ENCODE assay signal across 12 cellular contexts in the genomic region with DNA sequence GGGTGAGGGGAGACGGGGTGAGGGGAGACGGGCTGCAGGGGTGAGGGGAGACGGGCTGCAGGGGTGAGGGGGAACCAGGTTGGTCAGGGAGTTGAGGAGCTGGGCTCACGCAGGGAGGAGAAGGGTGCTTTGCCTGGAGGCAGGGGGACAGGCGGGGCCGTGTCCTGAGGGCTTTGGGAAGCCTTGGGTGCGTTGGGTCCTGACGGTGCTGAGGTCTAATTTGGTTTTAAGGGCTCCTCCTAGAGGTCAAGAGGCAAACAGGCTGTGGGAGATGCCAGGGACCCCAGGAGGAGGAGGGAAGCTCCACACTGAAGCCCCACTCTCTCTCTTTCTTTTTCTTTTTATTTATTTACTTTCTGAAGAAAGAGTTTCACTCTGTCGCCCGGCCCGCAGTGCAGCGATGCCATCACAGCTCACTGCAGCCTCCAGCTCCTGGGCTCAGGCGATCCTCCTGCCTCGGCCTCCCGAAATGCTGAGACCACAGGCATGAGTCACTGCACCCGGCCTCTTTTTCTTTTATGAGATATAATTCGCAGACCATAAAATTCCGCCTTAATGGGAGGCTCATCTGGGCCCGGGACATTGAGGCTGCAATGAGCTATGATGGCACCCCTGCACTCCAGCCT. TPM values are rescaled to one million over a fixed set of nuclear protein-coding genes. Genes with fewer than 3 reads are reported as not detected.
DNase-seq lines count a peak whose midpoint lies in the region; ATAC-seq and TF ChIP-seq lines count a peak whose summit lies in the region.
"Had no signal": no experiment of that assay in that cellular context is flagged by ENCODE, and none has a peak within 500 bp of the region (broad histone marks: within the 10 kb centered on the region; RNA-seq: fewer than 3 reads in every experiment).

No MANE protein-coding gene starts in this region.

- no peak overlapping the region for H4K91ac ChIP-seq in neuronal stem cell (ENCODE audit: low read depth, low read length, poor library complexity)

- H3K4me1 Mint-ChIP-seq in activated CD8-positive, alpha-beta memory T cell treated with anti-CD3 and anti-CD28 coated beads, Interleukin-2, amount 10 ng/mL, durations not matched to agents 7 days and 5 days, result no peaks in the 10 kb centered on the region
- no peaks in the 10 kb centered on the region for H3K4me1 Mint-ChIP-seq in progenitor cell of endocrine pancreas (ENCODE audit: low read depth)

- H3K36me3 ChIP-seq in WERI-Rb-1 (peaks cover 21% of the 10 kb centered on the region), neuronal stem cell (replicated peaks in 1 of 2; ENCODE audit: control insufficient read depth in 2 of 2, insufficient read depth in 2 of 2, low read length in 2 of 2) (peaks cover 4 to 9% of the 10 kb centered on the region in 2 donors)
- H3K36me3 ChIP-seq: thoracic aorta had no signal

- TF ChIP-seq CTCF in HL-60 (IDR thresholded peaks at IDR 0.05; ENCODE audit: insufficient read depth, low read length) (peak; percentile 16), WERI-Rb-1 (IDR thresholded peaks at IDR 0.05; ENCODE audit: low read depth, low read length) (peak; percentile 57), progenitor cell of endocrine pancreas (IDR thresholded peaks at IDR 0.05; ENCODE audit: unreplicated experiment) (peak; percentile 41), lower leg skin (IDR thresholded peaks at IDR 0.05) (no peak)

- CTCF ChIA-PET in activated CD8-positive, alpha-beta memory T cell treated with anti-CD3 and anti-CD28 coated beads, Interleukin-2, amount 10 ng/mL, durations not matched to agents 7 days and 5 days (lab: Charles Lee), result interaction anchor here (0.9 kb wide), 1 partner anchor 78 kb away, joined by 4 read pairs; the partner anchor contains the start of gene RNF126

- H3K4me3 Mint-ChIP-seq in activated CD8-positive, alpha-beta memory T cell treated with anti-CD3 and anti-CD28 coated beads, Interleukin-2, amount 10 ng/mL, durations not matched to agents 7 days and 5 days, result no peak overlapping the region
- no peak overlapping the region for H3K4me3 Mint-ChIP-seq in progenitor cell of endocrine pancreas (ENCODE audit: low read depth)
- H3K4me3 Mint-ChIP-seq: activated T-cell treated with anti-CD3 and anti-CD28 coated beads, Interleukin-2, amount 50 U/mL, for 72 hours had no signal

- no peak overlapping the region for H3K14ac ChIP-seq in neuronal stem cell (ENCODE audit: low read length)

- no peak overlapping the region for H4K8ac ChIP-seq in neuronal stem cell (ENCODE audit: low read depth, low read length)

- no peak overlapping the region for H3K27ac Mint-ChIP-seq in activated CD8-positive, alpha-beta memory T cell treated with anti-CD3 and anti-CD28 coated beads, Interleukin-2, amount 10 ng/mL, durations not matched to agents 7 days and 5 days
- H3K27ac Mint-ChIP-seq in progenitor cell of endocrine pancreas, result no peak overlapping the region
- H3K27ac Mint-ChIP-seq: activated T-cell treated with anti-CD3 and anti-CD28 coated beads, Interleukin-2, amount 50 U/mL, for 72 hours had no signal

- H3K4ac ChIP-seq in neuronal stem cell (ENCODE audit: low read length), result no peak overlapping the region

- H3K9ac ChIP-seq in neuronal stem cell (ENCODE audit: low read depth, low read length, poor library complexity), result no peak overlapping the region

- 78 to 83% methylated on average over 19 of the region's 19 CpGs for WGBS in lower leg skin, 2 donors
- no CpG with 5 or more reads among the region's 19 CpGs for WGBS in neuronal stem cell (ENCODE audit: extremely low coverage in 2 of 2, insufficient read length in 2 of 2, insufficient replicate concordance in 1 of 2), 2 donors

- peak; percentile 37 for ATAC-seq in activated CD8-positive, alpha-beta memory T cell treated with anti-CD3 and anti-CD28 coated beads, Interleukin-2, amount 10 ng/mL, durations not matched to agents 7 days and 5 days
- ATAC-seq: activated T-cell treated with anti-CD3 and anti-CD28 coated beads, Interleukin-2, amount 50 U/mL, for 72 hours; lower lobe of right lung had no signal

- no peak overlapping the region for H2AK5ac ChIP-seq in neuronal stem cell (ENCODE audit: low read depth, low read length)

- no peak overlapping the region for H2BK120ac ChIP-seq in neuronal stem cell (ENCODE audit: low read depth, low read length)

- no peak overlapping the region for H2BK12ac ChIP-seq in neuronal stem cell (ENCODE audit: low read length)

- no peak for DNase-seq in activated CD8-positive, alpha-beta memory T cell treated with anti-CD3 and anti-CD28 coated beads, Interleukin-2, amount 10 ng/mL, durations not matched to agents 7 days and 5 days
- DNase-seq in activated CD8-positive, alpha-beta memory T cell treated with anti-CD3 and anti-CD28 coated beads for 24 hours, result no peak
- DNase-seq in HL-60 (ENCODE audit: low read depth in 1 of 2, low spot score in 1 of 2), result peak in 1 of 2 experiments; percentile 42
- peak; percentile 37 for DNase-seq in WERI-Rb-1
- DNase-seq in progenitor cell of endocrine pancreas (ENCODE audit: low spot score, unreplicated experiment), result no peak
- no peak for DNase-seq in cerebellar nuclear complex (lab: John Stamatoyannopoulos, UW)
- no peak for DNase-seq in lower leg skin (ENCODE audit: low spot score in 2 of 2)
- no peak for DNase-seq in neuronal stem cell (ENCODE audit: low spot score)
- DNase-seq: lower lobe of right lung; stimulated activated CD4-positive, alpha-beta T cell treated with anti-CD3 and anti-CD28 coated beads, Interleukin-12 subunit alpha, Interleukin-12 subunit beta, amount 100 ng/mL, for 4 hours had no signal

- no peak for TF ChIP-seq POLR2A in lower leg skin (IDR thresholded peaks at IDR 0.05)

- peaks cover 8% of the 10 kb centered on the region for H3K9me3 Mint-ChIP-seq in activated CD8-positive, alpha-beta memory T cell treated with anti-CD3 and anti-CD28 coated beads, Interleukin-2, amount 10 ng/mL, durations not matched to agents 7 days and 5 days (ENCODE audit: low read depth)
- no peaks in the 10 kb centered on the region for H3K9me3 Mint-ChIP-seq in progenitor cell of endocrine pancreas (ENCODE audit: low read depth)

- intact Hi-C loops in lower leg skin (cut with DNase I; ENCODE audit: low total_unique reads), result no loop called here

- H2AFZ ChIP-seq in neuronal stem cell (ENCODE audit: low read length), result no peak overlapping the region

- no peak overlapping the region for H3K18ac ChIP-seq in neuronal stem cell (ENCODE audit: low read length)

- no peaks in the 10 kb centered on the region for H3K4me1 ChIP-seq in neuronal stem cell (ENCODE audit: control insufficient read depth in 2 of 2, insufficient read depth in 1 of 2, low read depth in 1 of 2, low read length in 2 of 2)
- H3K4me1 ChIP-seq: lower lobe of right lung had no signal

- no peak overlapping the region for H3K4me2 ChIP-seq in neuronal stem cell (ENCODE audit: insufficient read depth, low read length, poor library complexity, severe bottlenecking)

- H3K27me3 Mint-ChIP-seq in activated CD8-positive, alpha-beta memory T cell treated with anti-CD3 and anti-CD28 coated beads, Interleukin-2, amount 10 ng/mL, durations not matched to agents 7 days and 5 days, result no peaks in the 10 kb centered on the region
- no peaks in the 10 kb centered on the region for H3K27me3 Mint-ChIP-seq in progenitor cell of endocrine pancreas

- H3K27me3 ChIP-seq in HL-60 (ENCODE audit: insufficient read depth, poor library complexity, severe bottlenecking) (no peaks in the 10 kb centered on the region), WERI-Rb-1 (ENCODE audit: insufficient read depth, low read depth, severe bottlenecking) (no peaks in the 10 kb centered on the region), neuronal stem cell (ENCODE audit: control insufficient read depth in 3 of 3, insufficient read depth in 3 of 3, low read depth in 1 of 3, low read length in 3 of 3) (no peaks in the 10 kb centered on the region)

- no peak overlapping the region for H2BK5ac ChIP-seq in neuronal stem cell (ENCODE audit: low read length)

- H3K27ac ChIP-seq in HL-60 (replicated peaks) (no peak overlapping the region), WERI-Rb-1 (no peak overlapping the region), neuronal stem cell (replicated peaks; ENCODE audit: low read length) (no peak overlapping the region)
- H3K27ac ChIP-seq: lower lobe of right lung, thoracic aorta had no signal

- H3K9me3 ChIP-seq in WERI-Rb-1 (ENCODE audit: severe bottlenecking) (peaks cover 4% of the 10 kb centered on the region), neuronal stem cell (replicated peaks in 1 of 2; ENCODE audit: control insufficient read depth in 2 of 2, insufficient read depth in 1 of 2, low read depth in 1 of 2, low read length in 2 of 2) (peaks cover 11 to 12% of the 10 kb centered on the region in 2 donors)
- H3K9me3 ChIP-seq: lower lobe of right lung had no signal

- peaks cover 2% of the 10 kb centered on the region for H3K36me3 Mint-ChIP-seq in activated CD8-positive, alpha-beta memory T cell treated with anti-CD3 and anti-CD28 coated beads, Interleukin-2, amount 10 ng/mL, durations not matched to agents 7 days and 5 days
- H3K36me3 Mint-ChIP-seq in progenitor cell of endocrine pancreas (ENCODE audit: insufficient read depth), result peaks cover 8% of the 10 kb centered on the region

- H3K23ac ChIP-seq in neuronal stem cell (ENCODE audit: low read depth, low read length, poor library complexity), result no peak overlapping the region

- no peaks in the 10 kb centered on the region for H3K79me1 ChIP-seq in neuronal stem cell (ENCODE audit: low read depth, low read length)

- H3K4me3 ChIP-seq in HL-60 (replicated peaks; ENCODE audit: insufficient read depth, low read length), result no peak overlapping the region
- no peak overlapping the region for H3K4me3 ChIP-seq in WERI-Rb-1 (ENCODE audit: low read depth, low read length)
- no peak overlapping the region for H3K4me3 ChIP-seq in lower leg skin (ENCODE audit: low read depth, poor library complexity, severe bottlenecking)
- no peak overlapping the region for H3K4me3 ChIP-seq in neuronal stem cell (ENCODE audit: low read length in 2 of 2)
- H3K4me3 ChIP-seq: lower lobe of right lung, thoracic aorta had no signal

- H2BK15ac ChIP-seq in neuronal stem cell (ENCODE audit: low read length), result no peak overlapping the region

RNA-seq across cellular contexts. Expression of gene MISP, which starts 9.3 kb away (rescaled TPM):
- not detected for total RNA-seq in activated CD8-positive, alpha-beta memory T cell treated with anti-CD3 and anti-CD28 coated beads, Interleukin-2, amount 10 ng/mL, durations not matched to agents 7 days and 5 days
- 1.1 and 2.5 TPM in 2 replicates for total RNA-seq in progenitor cell of endocrine pancreas
- total RNA-seq in lower leg skin, result 1 to 10 TPM in 2 of 4 donors, under 1 TPM in 2; 0.08 to 2.8 (median 0.92) TPM
- polyA plus RNA-seq in neuronal stem cell (2013, experiment 1 of 2), result 0.11 TPM
- polyA plus RNA-seq in neuronal stem cell (2013, experiment 2 of 2), result 0.07 TPM
- total RNA-seq: activated T-cell treated with anti-CD3 and anti-CD28 coated beads, Interleukin-2, amount 50 U/mL, for 72 hours had no signal

RNA-seq across cellular contexts. Expression of gene PALM, which starts 32.9 kb away (rescaled TPM):
- not detected for total RNA-seq in activated CD8-positive, alpha-beta memory T cell treated with anti-CD3 and anti-CD28 coated beads, Interleukin-2, amount 10 ng/mL, durations not matched to agents 7 days and 5 days
- total RNA-seq in progenitor cell of endocrine pancreas (52.4 and 54.3 TPM in 2 replicates), lower leg skin (10 to 100 TPM; 25.1 to 92.3 (median 41.9) TPM)
- 66.5 TPM for polyA plus RNA-seq in neuronal stem cell (2013, experiment 1 of 2)
- 68.9 TPM for polyA plus RNA-seq in neuronal stem cell (2013, experiment 2 of 2)

RNA-seq across cellular contexts. Expression of gene PRSS57, which starts 46.4 kb away (rescaled TPM):
- total RNA-seq in activated CD8-positive, alpha-beta memory T cell treated with anti-CD3 and anti-CD28 coated beads, Interleukin-2, amount 10 ng/mL, durations not matched to agents 7 days and 5 days, result under 1 TPM in 1 of 2 experiments, not detected in 1; 0.59 TPM
- not detected in 2 replicates for total RNA-seq in progenitor cell of endocrine pancreas
- under 1 TPM in 1 of 4 donors, not detected in 3; 0.32 TPM for total RNA-seq in lower leg skin
- polyA plus RNA-seq in neuronal stem cell (2013, experiment 1 of 2), result 0.03 TPM
- 0.06 TPM for polyA plus RNA-seq in neuronal stem cell (2013, experiment 2 of 2)
- total RNA-seq: lower lobe of right lung, thoracic aorta had no signal

RNA-seq across cellular contexts. Expression of gene PTBP1, which starts 55.6 kb away (rescaled TPM):
- total RNA-seq in activated CD8-positive, alpha-beta memory T cell treated with anti-CD3 and anti-CD28 coated beads, Interleukin-2, amount 10 ng/mL, durations not matched to agents 7 days and 5 days, result 100 to 1,000 TPM; 481 to 631 TPM
- total RNA-seq in progenitor cell of endocrine pancreas (497 and 500 TPM in 2 replicates), lower leg skin (100 to 1,000 TPM; 167 to 237 (median 205) TPM)
- polyA plus RNA-seq in neuronal stem cell (2013, experiment 1 of 2), result 412 TPM
- polyA plus RNA-seq in neuronal stem cell (2013, experiment 2 of 2), result 415 TPM

Comparison
In these comparisons a context has a peak if more than half of its experiments do, and no peak if none do; other contexts are left out.
1. CTCF ChIP-seq: peak in HL-60 (single experiment), WERI-Rb-1 (single experiment) and progenitor cell of endocrine pancreas (single experiment); none in lower leg skin (0 of 3).
2. RNA of gene PALM, which starts 32.9 kb away (total RNA-seq): 52.4 to 54.3 TPM in progenitor cell of endocrine pancreas and 25.1 to 92.3 TPM in lower leg skin; not detected in activated CD8-positive, alpha-beta memory T cell treated with anti-CD3 and anti-CD28 coated beads, Interleukin-2, amount 10 ng/mL, durations not matched to agents 7 days and 5 days; every median in the first group is over 10 times any median in the second.